ENCODE assay signal across 28 cellular contexts in genomic region chr1:94993931-94994645, GRCh38.
DNase-seq lines count a peak whose midpoint lies in the region; ATAC-seq, FAIRE-seq and TF ChIP-seq lines count a peak whose summit lies in the region.
"Had no signal": no experiment of that assay in that cellular context is flagged by ENCODE, and none has a peak within 500 bp of the region (broad histone marks: within the 10 kb centered on the region; RNA-seq: fewer than 3 reads in every experiment).

No MANE protein-coding gene starts in this region.

- CTCF ChIA-PET in endothelial cell of umbilical vein (lab: Charles Lee), result interaction anchor here (1.1 to 3.1 kb wide), 8 partner anchors 8 to 140 kb away, joined by 3 to 22 read pairs (median 6); no protein-coding TSS in a partner anchor
- CTCF ChIA-PET in CD8-positive, alpha-beta T cell (lab: Charles Lee), result interaction anchor here (1.8 kb wide), 1 partner anchor 139 kb away, joined by 6 read pairs; no protein-coding TSS in a partner anchor

- H3K4me1 ChIP-seq in Loucy (ENCODE audit: insufficient read depth, low read length, poor library complexity, severe bottlenecking) (no peaks in the 10 kb centered on the region), endothelial cell of umbilical vein (ENCODE audit: control insufficient read depth, extremely low read depth, insufficient read depth, low read length) (peaks cover 25% of the 10 kb centered on the region), trophoblast cell (ENCODE audit: control insufficient read depth in 1 of 2, insufficient read depth in 2 of 2, low read length in 2 of 2) (peaks cover 3 to 9% of the 10 kb centered on the region in 2 experiments)
- peaks cover 9% of the 10 kb centered on the region for H3K4me1 ChIP-seq in CD8-positive, alpha-beta T cell (ENCODE audit: insufficient read depth, low read length)

- H3K27ac Mint-ChIP-seq in CD8-positive, alpha-beta T cell, result no peak overlapping the region
- H3K27ac Mint-ChIP-seq: activated CD4-positive, alpha-beta memory T cell treated with anti-CD3 and anti-CD28 coated beads, Interleukin-2, amount 10 ng/mL, durations not matched to agents 7 days and 5 days; endodermal cell; stimulated activated memory B cell treated with anti-CD40 and anti-IgM and Interleukin-4, amounts not matched to agents 10 μg/mL and 1 μg/mL and 100 μg/mL, for 72 hours; WTC11 had no signal

- no peaks in the 10 kb centered on the region for H3K9me2 ChIP-seq in Loucy (replicated peaks; ENCODE audit: low read depth, low read length)

- dilution Hi-C loops in endothelial cell of umbilical vein (cut with MboI; ENCODE audit: extremely low pct_ligation_motif_present, low sequenced_read_pairs), result no loop called here

- H4K20me1 ChIP-seq in Loucy (ENCODE audit: insufficient read depth, low read length, poor library complexity, severe bottlenecking), result no peaks in the 10 kb centered on the region
- H4K20me1 ChIP-seq in endothelial cell of umbilical vein (replicated peaks; ENCODE audit: control insufficient read depth, extremely low read depth, insufficient read depth, low read length), result no peaks in the 10 kb centered on the region

- no peak for TF ChIP-seq POLR2A in endothelial cell of umbilical vein (IDR thresholded peaks at IDR 0.05; ENCODE audit: low read depth, low read length)

- H3K4me3 ChIP-seq in Loucy (ENCODE audit: low read length, poor library complexity, severe bottlenecking) (no peak overlapping the region), endothelial cell of umbilical vein (replicated peaks in 1 of 3; ENCODE audit: insufficient read depth in 1 of 3, low read depth in 1 of 3, low read length in 3 of 3) (no peak overlapping the region), trophoblast cell (ENCODE audit: low read depth, low read length) (no peak overlapping the region)
- H3K4me3 ChIP-seq in CD8-positive, alpha-beta T cell (ENCODE audit: low read depth, low read length), result no peak overlapping the region
- H3K4me3 ChIP-seq: ascending aorta, lung, thoracic aorta had no signal

- H3K4me2 ChIP-seq in Loucy (ENCODE audit: low read depth, low read length, poor library complexity, severe bottlenecking) (no peak overlapping the region), endothelial cell of umbilical vein (ENCODE audit: insufficient read depth, low read length) (peak overlapping the region; percentile 66), trophoblast cell (ENCODE audit: low read length) (no peak overlapping the region)

- H2AK5ac ChIP-seq in trophoblast cell (ENCODE audit: low read length), result no peak overlapping the region

- H3K27me3 ChIP-seq in Loucy (ENCODE audit: insufficient read depth, low read length, poor library complexity, severe bottlenecking) (no peaks in the 10 kb centered on the region), endothelial cell of umbilical vein (ENCODE audit: control insufficient read depth in 2 of 2, insufficient read depth in 2 of 2, low read length in 2 of 2) (no peaks in the 10 kb centered on the region), trophoblast cell (ENCODE audit: insufficient read depth, low read length) (no peaks in the 10 kb centered on the region)
- H3K27me3 ChIP-seq in CD8-positive, alpha-beta T cell (ENCODE audit: insufficient read depth, low read length), result no peaks in the 10 kb centered on the region
- H3K27me3 ChIP-seq: ascending aorta had no signal

- no peaks in the 10 kb centered on the region for H3K79me1 ChIP-seq in trophoblast cell (ENCODE audit: low read length)

- peak overlapping the region; percentile 20; the same call in 1 of the 2 replicates for H2AFZ ChIP-seq in Loucy (ENCODE audit: low read length)
- no peak overlapping the region for H2AFZ ChIP-seq in endothelial cell of umbilical vein (ENCODE audit: low read depth, low read length)
- H2AFZ ChIP-seq in trophoblast cell (ENCODE audit: insufficient read depth, low read length, poor library complexity), result no peak overlapping the region

- DNase-seq in EH (ENCODE audit: low read depth) (peak; percentile 67), endothelial cell of umbilical vein (ENCODE audit: low read depth, low spot score) (peak; percentile 64), trophoblast cell (peak; percentile 44 to 77), GDM1 (lab: John Stamatoyannopoulos, UW) (no peak), NCI-H1048 (lab: John Stamatoyannopoulos, UW) (no peak)
- DNase-seq in CD8-positive, alpha-beta T cell, result no peak
- DNase-seq: activated CD4-positive, alpha-beta memory T cell treated with anti-CD3 and anti-CD28 coated beads, Interleukin-2, amount 10 ng/mL, durations not matched to agents 7 days and 5 days; activated naive CD4-positive, alpha-beta T cell; CD4-positive, CD25-positive, alpha-beta regulatory T cell; DMS 273 treated with DMSO at 0.1 percent for 48 hours; endodermal cell; GOT3; Kasumi-1; naive B cell; NCI-H1417 treated with DMSO at 0.1 percent for 48 hours; NCI-H2171; NCI-H526; right cardiac atrium; RPMI8226 had no signal

- no peak overlapping the region for H2BK5ac ChIP-seq in trophoblast cell (ENCODE audit: low read depth, low read length, poor library complexity)

- H4K12ac ChIP-seq in trophoblast cell (ENCODE audit: low read depth, low read length), result no peak overlapping the region

- H3K14ac ChIP-seq in trophoblast cell (ENCODE audit: low read length), result no peak overlapping the region

- no peak overlapping the region for H4K91ac ChIP-seq in trophoblast cell (ENCODE audit: low read depth, low read length)

- ATAC-seq in HG02763 (IDR thresholded peaks at IDR 0.05; ENCODE audit: unreplicated experiment), result no peak
- no peak for ATAC-seq in CD8-positive, alpha-beta T cell
- ATAC-seq: right cardiac atrium; stimulated activated memory B cell treated with anti-CD40 and anti-IgM and Interleukin-4, amounts not matched to agents 10 μg/mL and 1 μg/mL and 100 μg/mL, for 72 hours; WTC11 had no signal

- no peak overlapping the region for H3K9ac ChIP-seq in Loucy (ENCODE audit: low read depth, low read length, poor library complexity, severe bottlenecking)
- no peak overlapping the region for H3K9ac ChIP-seq in endothelial cell of umbilical vein (replicated peaks; ENCODE audit: extremely low read depth, insufficient read depth, low read length)
- H3K9ac ChIP-seq in trophoblast cell (ENCODE audit: low read length), result no peak overlapping the region

- WGBS in trophoblast cell (ENCODE audit: extremely low coverage, insufficient coverage, insufficient read length), result no CpG with 5 or more reads among the region's 4 CpGs

- no peaks in the 10 kb centered on the region for H3K36me3 ChIP-seq in Loucy (ENCODE audit: insufficient read depth, low read length)
- no peaks in the 10 kb centered on the region for H3K36me3 ChIP-seq in endothelial cell of umbilical vein (ENCODE audit: control insufficient read depth in 2 of 2, extremely low read depth in 1 of 2, insufficient read depth in 2 of 2, low read length in 2 of 2)
- H3K36me3 ChIP-seq in trophoblast cell (ENCODE audit: control insufficient read depth in 1 of 2, insufficient read depth in 2 of 2, low read length in 2 of 2), result no peaks in the 10 kb centered on the region
- no peaks in the 10 kb centered on the region for H3K36me3 ChIP-seq in CD8-positive, alpha-beta T cell (ENCODE audit: insufficient read depth, low read length)
- H3K36me3 ChIP-seq: ascending aorta, thoracic aorta had no signal

- no peaks in the 10 kb centered on the region for H3K9me3 Mint-ChIP-seq in CD8-positive, alpha-beta T cell
- H3K9me3 Mint-ChIP-seq: activated CD4-positive, alpha-beta memory T cell treated with anti-CD3 and anti-CD28 coated beads, Interleukin-2, amount 10 ng/mL, durations not matched to agents 7 days and 5 days; endodermal cell; naive B cell; stimulated activated memory B cell treated with anti-CD40 and anti-IgM and Interleukin-4, amounts not matched to agents 10 μg/mL and 1 μg/mL and 100 μg/mL, for 72 hours; WTC11 had no signal

- H3K9me3 ChIP-seq in Loucy (ENCODE audit: insufficient read depth, low read depth, low read length), result no peaks in the 10 kb centered on the region
- no peaks in the 10 kb centered on the region for H3K9me3 ChIP-seq in endothelial cell of umbilical vein (replicated peaks; ENCODE audit: control insufficient read depth, insufficient read depth, low read length)
- H3K9me3 ChIP-seq in trophoblast cell (ENCODE audit: insufficient read depth, low read depth, low read length), result peaks cover 2% of the 10 kb centered on the region
- no peaks in the 10 kb centered on the region for H3K9me3 ChIP-seq in CD8-positive, alpha-beta T cell (ENCODE audit: low read length)
- H3K9me3 ChIP-seq: ascending aorta, thoracic aorta had no signal

- intact Hi-C loops in endothelial cell of umbilical vein (cut with micrococcal nuclease), result no loop called here
- intact Hi-C loops in CD8-positive, alpha-beta T cell (cut with DNase I, micrococcal nuclease), result no loop called here

- peak overlapping the region; percentile 30 for H3K27ac ChIP-seq in endothelial cell of umbilical vein (ENCODE audit: insufficient read depth, low read depth, low read length)
- H3K27ac ChIP-seq in trophoblast cell (ENCODE audit: low read depth, low read length), result peak overlapping the region; percentile 33
- no peak overlapping the region for H3K27ac ChIP-seq in CD8-positive, alpha-beta T cell (ENCODE audit: low read depth, low read length)
- H3K27ac ChIP-seq: ascending aorta, thoracic aorta had no signal

- BruUV-seq in endothelial cell of umbilical vein (replicated peaks; lab: Mats Ljungman, UMichigan), result no TSS peak

- H3K27me3 Mint-ChIP-seq in CD8-positive, alpha-beta T cell (ENCODE audit: low read depth), result no peaks in the 10 kb centered on the region
- H3K27me3 Mint-ChIP-seq: activated CD4-positive, alpha-beta memory T cell treated with anti-CD3 and anti-CD28 coated beads, Interleukin-2, amount 10 ng/mL, durations not matched to agents 7 days and 5 days; CD4-positive, CD25-positive, alpha-beta regulatory T cell; naive B cell; stimulated activated memory B cell treated with anti-CD40 and anti-IgM and Interleukin-4, amounts not matched to agents 10 μg/mL and 1 μg/mL and 100 μg/mL, for 72 hours had no signal

- H3K23ac ChIP-seq in trophoblast cell (ENCODE audit: low read length), result no peak overlapping the region

- no peak for TF ChIP-seq CTCF in Loucy (conservative IDR thresholded peaks at IDR 0.05; ENCODE audit: low read length)
- no peak for TF ChIP-seq CTCF in endothelial cell of umbilical vein (IDR thresholded peaks at IDR 0.05; ENCODE audit: extremely low read depth in 1 of 2, insufficient read depth in 1 of 2, low read depth in 1 of 2, low read length in 2 of 2)
- no peak for TF ChIP-seq CTCF in CD8-positive, alpha-beta T cell (IDR thresholded peaks at IDR 0.05)

- H2BK120ac ChIP-seq in trophoblast cell (ENCODE audit: insufficient read depth, low read length, poor library complexity), result no peak overlapping the region

- H3K36me3 Mint-ChIP-seq in CD8-positive, alpha-beta T cell, result no peaks in the 10 kb centered on the region
- H3K36me3 Mint-ChIP-seq: naive B cell, WTC11 had no signal

- no peak overlapping the region for H3K4me3 Mint-ChIP-seq in CD8-positive, alpha-beta T cell
- H3K4me3 Mint-ChIP-seq: activated CD4-positive, alpha-beta memory T cell treated with anti-CD3 and anti-CD28 coated beads, Interleukin-2, amount 10 ng/mL, durations not matched to agents 7 days and 5 days; CD4-positive, CD25-positive, alpha-beta regulatory T cell; endodermal cell; naive B cell; stimulated activated memory B cell treated with anti-CD40 and anti-IgM and Interleukin-4, amounts not matched to agents 10 μg/mL and 1 μg/mL and 100 μg/mL, for 72 hours; WTC11 had no signal

- H3K79me2 ChIP-seq in Loucy (ENCODE audit: insufficient read depth, low read length) (no peaks in the 10 kb centered on the region), endothelial cell of umbilical vein (ENCODE audit: control insufficient read depth, insufficient read depth, low read length) (no peaks in the 10 kb centered on the region), trophoblast cell (ENCODE audit: control insufficient read depth, insufficient read depth, low read length, poor library complexity) (no peaks in the 10 kb centered on the region)

- FAIRE-seq in endothelial cell of umbilical vein (lab: Jason Lieb, UNC), result peak; percentile 78
- FAIRE-seq: GM19239, HTR-8/SVneo had no signal

- H3K4me1 Mint-ChIP-seq in CD8-positive, alpha-beta T cell (ENCODE audit: low read depth), result peaks cover 14% of the 10 kb centered on the region
- H3K4me1 Mint-ChIP-seq: activated CD4-positive, alpha-beta memory T cell treated with anti-CD3 and anti-CD28 coated beads, Interleukin-2, amount 10 ng/mL, durations not matched to agents 7 days and 5 days; stimulated activated memory B cell treated with anti-CD40 and anti-IgM and Interleukin-4, amounts not matched to agents 10 μg/mL and 1 μg/mL and 100 μg/mL, for 72 hours; WTC11 had no signal

- H3K9me1 ChIP-seq in endothelial cell of umbilical vein (replicated peaks; ENCODE audit: control insufficient read depth, extremely low read depth, insufficient read depth, low read length), result no peaks in the 10 kb centered on the region

- H3F3A ChIP-seq in Loucy (ENCODE audit: low read depth), result no peaks in the 10 kb centered on the region

- no peak overlapping the region for H4K8ac ChIP-seq in trophoblast cell (ENCODE audit: low read depth, low read length)

- POLR2A ChIA-PET in endothelial cell of umbilical vein (lab: Charles Lee), result interaction anchor here (1.4 kb wide), 1 partner anchor 9 kb away, joined by 5 read pairs; no protein-coding TSS in a partner anchor
- POLR2A ChIA-PET in CD8-positive, alpha-beta T cell (lab: Charles Lee), result interaction anchor here (0.7 kb wide), 1 partner anchor 21 kb away, joined by 3 read pairs; no protein-coding TSS in a partner anchor

- no peak overlapping the region for H3K18ac ChIP-seq in trophoblast cell (ENCODE audit: low read length)

- no peak overlapping the region for H2BK12ac ChIP-seq in trophoblast cell (ENCODE audit: low read length)

- H3K4ac ChIP-seq in trophoblast cell (ENCODE audit: low read depth, low read length), result no peak overlapping the region

Comparison
In these comparisons a context has a peak if more than half of its experiments do, and no peak if none do; other contexts are left out.
1. DNase-seq: peak in EH (single experiment), endothelial cell of umbilical vein (single experiment) and trophoblast cell (2 of 2); none in GDM1 (single experiment), NCI-H1048 (single experiment) and CD8-positive, alpha-beta T cell (0 of 7).